22 cellular contexts compared by ENCODE assay signal in the genomic region with DNA sequence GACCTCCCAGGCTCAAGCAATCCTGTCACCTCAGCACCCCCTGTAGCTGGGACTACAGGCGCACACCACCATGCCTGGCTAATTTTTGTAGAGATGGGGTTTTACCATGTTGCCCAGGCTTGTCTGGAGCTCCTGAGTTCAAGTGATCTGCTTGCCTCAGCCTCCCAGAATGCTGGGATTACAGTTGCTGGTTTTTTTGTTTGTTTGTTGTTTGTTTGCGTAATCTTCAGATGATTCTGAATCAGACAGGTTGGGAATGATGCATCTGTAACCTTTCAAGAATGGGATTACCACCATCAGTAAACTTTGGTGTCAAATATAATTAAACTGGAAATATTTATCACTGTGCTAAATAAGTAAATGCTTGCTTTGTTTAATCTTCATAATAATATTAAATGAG.
"Had no signal": no experiment of that assay in that cellular context is flagged by ENCODE, and none has a peak within 500 bp of the region (broad histone marks: within the 10 kb centered on the region; RNA-seq: fewer than 3 reads in every experiment).

No MANE protein-coding gene starts in this region.

- DNase-seq: IMR-90, Karpas-422, KG1, MG63, NCI-H1092, NCI-H1105 treated with DMSO at 0.1 percent for 48 hours, NCI-H1417 treated with DMSO at 0.1 percent for 48 hours, NCI-H146, NCI-H1694 treated with DMSO at 0.1 percent for 48 hours, NCI-H1930, NCI-H2081, NCI-H2107, NCI-H2171, NCI-H226, NCI-H524, NCI-H526 treated with DMSO at 0.1 percent for 48 hours, NCI-H774, Right ventricle myocardium superior, RPMI8226, SIG-M5 had no signal

- H3K4me1 ChIP-seq: SJSA1 had no signal

- H3K27me3 ChIP-seq: MG63, SJSA1 had no signal

- H3K4me3 ChIP-seq: MG63, SJSA1, SK-N-MC had no signal

- H3K9me3 ChIP-seq: MG63, SJSA1 had no signal

- H3K27ac ChIP-seq: SJSA1, SK-N-MC had no signal
